ENCODE assay signal across 1 cellular context in genomic region chr19:1015782-1016646, GRCh38.
TF ChIP-seq lines count a peak whose summit lies in the region.

No MANE protein-coding gene starts in this region.

TF ChIP-seq in GM23338, 12 proteins besides CTCF, POLR2A, EP300 and RAD21 (continued from another document):
- TF ChIP-seq ZNF462 (CRISPR knock-in tag; IDR thresholded peaks at IDR 0.05) (no peak), EZH2phosphoT487 (IDR thresholded peaks at IDR 0.05; ENCODE audit: unreplicated experiment) (no peak), JUNB (IDR thresholded peaks at IDR 0.05; ENCODE audit: unreplicated experiment) (no peak), ETS1 (IDR thresholded peaks at IDR 0.05) (no peak), ZNF331 (CRISPR knock-in tag; IDR thresholded peaks at IDR 0.05; ENCODE audit: low read depth) (no peak), NANOG (IDR thresholded peaks at IDR 0.05; ENCODE audit: borderline replicate concordance) (no peak), CREB1 (CRISPR knock-in tag; IDR thresholded peaks at IDR 0.05; ENCODE audit: low read depth) (no peak), POLR2AphosphoS5 (IDR thresholded peaks at IDR 0.05; ENCODE audit: low read depth) (no peak)
